In genomic region chr17:39953471-39953888, GRCh38 we compare ENCODE assay signal across 8 cellular contexts. TPM values are rescaled to one million over a fixed set of nuclear protein-coding genes. Genes with fewer than 3 reads are reported as not detected.
DNase-seq lines count a peak whose midpoint lies in the region; ATAC-seq and TF ChIP-seq lines count a peak whose summit lies in the region.

No MANE protein-coding gene starts in this region.

- H3K4me1 ChIP-seq in smooth muscle cell (ENCODE audit: low read depth) = no peaks in the 10 kb centered on the region

- peaks cover 9% of the 10 kb centered on the region for H3K4me1 Mint-ChIP-seq in T-helper 17 cell
- H3K4me1 Mint-ChIP-seq in glutamatergic neuron (ENCODE audit: low read depth, unreplicated experiment) = no peaks in the 10 kb centered on the region

- H3K4me3 ChIP-seq in smooth muscle cell = peak overlapping the region; percentile 45

- H2AFZ ChIP-seq in smooth muscle cell (ENCODE audit: low read depth) = peak overlapping the region; percentile 6

- H4K20me1 ChIP-seq in smooth muscle cell (ENCODE audit: low read depth) = no peaks in the 10 kb centered on the region

- no peak for DNase-seq in T-helper 17 cell
- DNase-seq in glutamatergic neuron = no peak
- DNase-seq in smooth muscle cell (lab: John Stamatoyannopoulos, UW; ENCODE audit: unreplicated experiment) = no peak
- no peak for DNase-seq in stimulated activated CD4-positive, alpha-beta T cell treated with anti-CD3 and anti-CD28 coated beads, Interleukin-12 subunit alpha, Interleukin-12 subunit beta, amount 100 ng/mL, for 4 hours
- no peak for DNase-seq in NCI-H446 treated with DMSO at 0.1 percent for 48 hours (lab: John Stamatoyannopoulos, UW)
- no peak for DNase-seq in NCI-H345 treated with DMSO at 0.1 percent for 48 hours (lab: John Stamatoyannopoulos, UW; ENCODE audit: unreplicated experiment)

- H3K9ac ChIP-seq in smooth muscle cell (ENCODE audit: low read depth) = no peak overlapping the region

- 31% methylated on average over 8 of the region's 9 CpGs for WGBS in smooth muscle cell (ENCODE audit: low lambda C conversion rate)

- no peaks in the 10 kb centered on the region for H3K36me3 ChIP-seq in smooth muscle cell (ENCODE audit: low read depth)

- no peak overlapping the region for H3K27ac ChIP-seq in smooth muscle cell (ENCODE audit: low read depth)

- H3K9me3 ChIP-seq in T-helper 17 cell (ENCODE audit: control insufficient read depth, low read length, poor library complexity, severe bottlenecking) (no peaks in the 10 kb centered on the region), smooth muscle cell (replicated peaks; ENCODE audit: low read depth) (no peaks in the 10 kb centered on the region)

- no peaks in the 10 kb centered on the region for H3K79me2 ChIP-seq in smooth muscle cell (ENCODE audit: low read depth)

- H3F3A ChIP-seq in smooth muscle cell (ENCODE audit: low read depth) = no peaks in the 10 kb centered on the region

- peak; percentile 11 for TF ChIP-seq POLR2A in GM19193 (IDR thresholded peaks at IDR 0.05; ENCODE audit: extremely low read depth, insufficient read depth, insufficient read length)

- H3K36me3 Mint-ChIP-seq in T-helper 17 cell (ENCODE audit: low read depth) (no peaks in the 10 kb centered on the region), glutamatergic neuron (ENCODE audit: unreplicated experiment) (no peaks in the 10 kb centered on the region)

- H3K9me3 Mint-ChIP-seq in glutamatergic neuron (ENCODE audit: unreplicated experiment) = peaks cover 10% of the 10 kb centered on the region

- no peaks in the 10 kb centered on the region for H3K27me3 Mint-ChIP-seq in T-helper 17 cell
- H3K27me3 Mint-ChIP-seq in glutamatergic neuron (ENCODE audit: unreplicated experiment) = peaks cover 4% of the 10 kb centered on the region

- peak overlapping the region; percentile 63 for H3K4me2 ChIP-seq in smooth muscle cell

- no peaks in the 10 kb centered on the region for H3K27me3 ChIP-seq in smooth muscle cell (ENCODE audit: low read depth)

- H3K4me3 Mint-ChIP-seq in T-helper 17 cell (peak overlapping the region; percentile 85), glutamatergic neuron (ENCODE audit: unreplicated experiment) (peak overlapping the region; percentile 75)

- TF ChIP-seq CTCF in glutamatergic neuron (IDR thresholded peaks at IDR 0.05; ENCODE audit: partially characterized antibody, unreplicated experiment) (no peak), smooth muscle cell (IDR thresholded peaks at IDR 0.05; ENCODE audit: borderline replicate concordance, insufficient read depth, poor library complexity, severe bottlenecking) (no peak)

- H3K27ac Mint-ChIP-seq in T-helper 17 cell (peak overlapping the region; percentile 49), glutamatergic neuron (ENCODE audit: unreplicated experiment) (peak overlapping the region; percentile 52)

- ATAC-seq in T-helper 17 cell = no peak
- no peak for ATAC-seq in HG03378 (IDR thresholded peaks at IDR 0.05; ENCODE audit: unreplicated experiment)

RNA-seq across cellular contexts. Expression of gene GSDMA, which starts 9.3 kb away (rescaled TPM):
- under 1 TPM in 1 of 2 donors, not detected in 1; 0.26 TPM for total RNA-seq in T-helper 17 cell
- not detected for total RNA-seq in glutamatergic neuron (ENCODE audit: unreplicated experiment)
- 0.31 and 1.3 TPM in 2 replicates for total RNA-seq in smooth muscle cell
- 0.28 and 0.50 TPM in 2 replicates for polyA plus RNA-seq in smooth muscle cell

RNA-seq across cellular contexts. Expression of gene LRRC3C, which starts 25.9 kb away (rescaled TPM):
- not detected for total RNA-seq in T-helper 17 cell
- not detected for total RNA-seq in glutamatergic neuron (ENCODE audit: unreplicated experiment)
- total RNA-seq in smooth muscle cell = not detected in 2 replicates
- polyA plus RNA-seq in smooth muscle cell = not detected in 2 replicates

RNA-seq across cellular contexts. Expression of gene ORMDL3, which starts 26.1 kb away (rescaled TPM):
- total RNA-seq in T-helper 17 cell (10 to 100 TPM; 76.0 to 88.9 TPM), glutamatergic neuron (ENCODE audit: unreplicated experiment) (70.9 TPM), smooth muscle cell (29.8 and 43.5 TPM in 2 replicates)
- polyA plus RNA-seq in smooth muscle cell = 24.7 and 34.9 TPM in 2 replicates

RNA-seq across cellular contexts. Expression of gene PSMD3, which starts 27.1 kb away (rescaled TPM):
- 10 to 100 TPM; 51.8 to 63.9 TPM for total RNA-seq in T-helper 17 cell
- 113 TPM for total RNA-seq in glutamatergic neuron (ENCODE audit: unreplicated experiment)
- total RNA-seq in smooth muscle cell = 58.0 and 83.8 TPM in 2 replicates
- 110 and 115 TPM in 2 replicates for polyA plus RNA-seq in smooth muscle cell

RNA-seq across cellular contexts. Expression of gene GSDMB, which starts 35.0 kb away (rescaled TPM):
- 10 to 100 TPM; 17.2 to 28.6 TPM for total RNA-seq in T-helper 17 cell
- total RNA-seq in glutamatergic neuron (ENCODE audit: unreplicated experiment) = 28.5 TPM
- total RNA-seq in smooth muscle cell = 16.4 TPM in 2 replicates
- 6.6 and 12.6 TPM in 2 replicates for polyA plus RNA-seq in smooth muscle cell
